Comparison of ENCODE assay signal across 8 cellular contexts in the genomic region with DNA sequence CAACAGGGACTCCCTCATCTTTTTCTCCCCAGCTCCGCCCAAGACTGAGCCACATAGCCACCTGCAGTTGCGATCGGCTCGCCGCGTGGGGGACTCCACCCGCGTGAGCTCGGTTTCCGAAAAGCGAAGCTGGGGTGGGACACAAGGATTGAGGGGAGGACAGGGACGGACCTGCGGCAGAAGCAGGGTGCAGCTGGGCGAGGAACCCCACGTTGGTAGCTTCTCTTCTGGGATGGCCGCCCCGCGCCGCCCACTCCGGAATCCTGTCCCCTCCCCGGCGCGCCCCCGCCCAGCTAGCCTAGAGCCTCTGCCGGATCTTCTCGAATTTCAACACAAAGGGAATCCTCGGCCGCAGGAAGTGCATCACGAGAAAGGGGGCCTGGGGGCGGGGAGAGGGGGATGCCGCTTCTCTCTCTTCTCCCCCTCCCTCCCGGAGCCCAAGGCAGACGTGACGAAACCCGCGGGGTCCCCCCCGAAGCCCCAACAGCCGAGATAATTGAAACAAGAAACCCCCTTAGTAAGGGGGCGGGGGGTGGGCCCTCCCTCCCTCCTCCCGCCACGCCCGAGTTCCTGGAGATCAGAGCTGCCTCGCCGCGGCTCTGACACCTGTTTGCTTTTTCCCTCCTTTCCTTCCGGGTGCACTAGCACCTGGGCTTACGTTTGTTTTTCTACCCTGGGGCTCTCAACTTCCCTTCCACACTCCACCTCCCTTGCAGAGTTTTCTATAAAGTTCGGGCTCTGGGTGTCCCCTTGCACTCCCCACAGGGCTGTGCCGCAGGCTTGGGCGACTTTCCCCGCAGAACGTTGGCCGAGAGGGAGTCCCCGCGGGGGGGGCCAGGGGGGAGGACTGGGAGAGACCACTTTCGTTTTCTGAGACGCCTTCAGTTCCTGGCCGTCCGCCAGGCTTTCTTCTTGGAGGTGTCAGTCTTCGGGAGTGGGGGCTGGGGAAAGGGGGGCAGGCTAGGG. TPM values are rescaled to one million over a fixed set of nuclear protein-coding genes. Genes with fewer than 3 reads are reported as not detected.
DNase-seq lines count a peak whose midpoint lies in the region.

No MANE protein-coding gene starts in this region.

- H3F3A ChIP-seq in GM23248 (ENCODE audit: insufficient read depth), result no peaks in the 10 kb centered on the region

- H3K9me3 ChIP-seq in GM23248 (ENCODE audit: low read depth), result no peaks in the 10 kb centered on the region
- no peaks in the 10 kb centered on the region for H3K9me3 ChIP-seq in neuron (ENCODE audit: low read length)
- H3K9me3 ChIP-seq in subcutaneous abdominal adipose tissue (ENCODE audit: control insufficient read depth in 5 of 5, low read length in 5 of 5), result peaks cover 0 to 8% (median 4%) of the 10 kb centered on the region in 5 donors

- in situ Hi-C loops in GM23248 (cut with MboI), result no loop called here

- peak overlapping the region; percentile 82 for H3K4me2 ChIP-seq in GM23248 (ENCODE audit: unreplicated experiment)

- H3K4me1 ChIP-seq in GM23248 (ENCODE audit: insufficient read depth), result no peaks in the 10 kb centered on the region
- H3K4me1 ChIP-seq in neuron (ENCODE audit: insufficient read depth, low read length), result peaks cover 12% of the 10 kb centered on the region
- H3K4me1 ChIP-seq in subcutaneous abdominal adipose tissue (ENCODE audit: control insufficient read depth in 5 of 5, insufficient read depth in 5 of 5, low read length in 5 of 5), result peaks cover 0 to 22% (median 19%) of the 10 kb centered on the region in 5 donors

- WGBS in GM23248 (ENCODE audit: low coverage in 1 of 2, low lambda C conversion rate in 2 of 2, missing lambda C conversion rate in 2 of 2), 2 experiments, result 1 to 4% methylated on average over 23 to 56 of the region's 60 CpGs

- H3K9ac ChIP-seq in GM23248, result peak overlapping the region; percentile 26
- peak overlapping the region in 1 of 5 donors; percentile 62 for H3K9ac ChIP-seq in subcutaneous abdominal adipose tissue (ENCODE audit: low read length in 5 of 5)

- H3K79me2 ChIP-seq in GM23248 (ENCODE audit: insufficient read depth), result no peaks in the 10 kb centered on the region

- H2AFZ ChIP-seq in GM23248 (peak overlapping the region; percentile 69), neuron (ENCODE audit: low read depth, low read length) (peak overlapping the region; percentile 75)

- DNase-seq in DMS79 treated with DMSO at 0.1 percent for 48 hours (lab: John Stamatoyannopoulos, UW) (peak; percentile 70), GM23248 (peak; percentile 61), LHCN-M2 (ENCODE audit: low read depth) (peak; percentile 4), SHP77 treated with DMSO at 0.1 percent for 48 hours (lab: John Stamatoyannopoulos, UW) (peak; percentile 76), germinal center (ENCODE audit: low spot score) (peak; percentile 72)
- DNase-seq in activated naive CD4-positive, alpha-beta T cell treated with Interleukin-2 at 50 U/mL for 16 hours, result peak; percentile 52

- H3K36me3 ChIP-seq in GM23248 (ENCODE audit: low read depth) (no peaks in the 10 kb centered on the region), neuron (ENCODE audit: insufficient read depth, low read length) (no peaks in the 10 kb centered on the region), subcutaneous abdominal adipose tissue (ENCODE audit: control insufficient read depth in 5 of 5, insufficient read depth in 5 of 5, low read length in 5 of 5) (no peaks in the 10 kb centered on the region)

- no peaks in the 10 kb centered on the region for H4K20me1 ChIP-seq in GM23248 (ENCODE audit: insufficient read depth)

- H3K27me3 ChIP-seq in GM23248 (replicated peaks; ENCODE audit: insufficient read depth) (peaks cover 15% of the 10 kb centered on the region), neuron (ENCODE audit: insufficient read depth, low read length) (no peaks in the 10 kb centered on the region), subcutaneous abdominal adipose tissue (ENCODE audit: control insufficient read depth in 5 of 5, insufficient read depth in 4 of 5, low read length in 5 of 5) (peaks cover 5 to 17% (median 12%) of the 10 kb centered on the region in 5 donors)

- no peaks in the 10 kb centered on the region for H3K9me2 ChIP-seq in GM23248 (ENCODE audit: insufficient read depth)

- H3K4me3 ChIP-seq in GM23248, result peak overlapping the region; percentile 69
- H3K4me3 ChIP-seq in neuron (ENCODE audit: low read length), result peak overlapping the region; percentile 75
- peak overlapping the region; percentile 63 to 83 (median 68) for H3K4me3 ChIP-seq in subcutaneous abdominal adipose tissue (ENCODE audit: low read depth in 1 of 5, low read length in 5 of 5)

- H3K27ac ChIP-seq in GM23248, result no peak overlapping the region
- H3K27ac ChIP-seq in subcutaneous abdominal adipose tissue (ENCODE audit: low read depth, low read length), result no peak overlapping the region

RNA-seq across cellular contexts. Expression of a gene that starts 1.3 kb away (rescaled TPM):
- not detected in 2 replicates for total RNA-seq in GM23248 (2014; rRNA removed; shearing (Covaris generic))
- polyA plus RNA-seq in GM23248 (2016; fragmentation: Nextera tagmentation; extraction: Ambion mirVana), result not detected in 2 replicates
- not detected in 2 replicates for total RNA-seq in LHCN-M2 (2014; rRNA removed)
- not detected for polyA plus RNA-seq in LHCN-M2 (2012)

Comparison
In these comparisons a context has a peak if more than half of its experiments do, and no peak if none do; other contexts are left out.
1. DNase-seq: peak in every context shown above with its lines; median percentile 76 in SHP77 treated with DMSO at 0.1 percent for 48 hours; 72 in germinal center; 70 in DMS79 treated with DMSO at 0.1 percent for 48 hours; 61 in GM23248; 52 in activated naive CD4-positive, alpha-beta T cell treated with Interleukin-2 at 50 U/mL for 16 hours; 4 in LHCN-M2.